ENCODE assay signal across 7 cellular contexts in the genomic region with DNA sequence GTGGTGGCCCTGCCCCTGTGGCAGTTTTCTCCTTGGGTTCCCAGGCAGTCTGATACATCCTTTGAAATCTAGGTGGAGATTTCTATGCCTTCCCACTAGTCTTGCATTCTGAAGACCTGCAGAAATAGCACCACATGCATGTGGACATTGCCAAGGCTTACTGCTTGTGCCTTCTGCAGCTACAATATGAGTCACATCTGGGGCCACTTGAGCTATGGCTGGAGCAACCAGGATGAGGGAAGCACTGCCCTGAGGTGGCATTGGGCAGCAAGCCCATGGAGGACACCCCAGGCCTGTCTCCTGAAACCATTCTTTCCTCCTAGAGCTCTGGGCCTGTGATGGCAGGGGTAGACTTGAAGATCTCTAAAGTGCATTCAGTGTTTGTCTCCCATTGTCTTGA. TPM values are rescaled to one million over a fixed set of nuclear protein-coding genes. Genes with fewer than 3 reads are reported as not detected.
"Had no signal": no experiment of that assay in that cellular context is flagged by ENCODE, and none has a peak within 500 bp of the region (broad histone marks: within the 10 kb centered on the region; RNA-seq: fewer than 3 reads in every experiment).

No MANE protein-coding gene starts in this region.

- H3K36me3 ChIP-seq: HAP-1 had no signal

- ATAC-seq: GM23338, HCT116, K562 had no signal

- DNase-seq: IMR-90 had no signal

- H3K27ac Mint-ChIP-seq: GM23338 had no signal

- H3K4me3 ChIP-seq: GM23338, HAP-1, K562 had no signal

- H3K4me1 ChIP-seq: HAP-1 had no signal

- H3K4me3 Mint-ChIP-seq: GM23338 had no signal

- H3K9me3 ChIP-seq: HAP-1 had no signal

RNA-seq across cellular contexts. Expression of a gene that starts 15.7 kb away (rescaled TPM):
- total RNA-seq: GM23338, H1, HT-29, IMR-90, K562 had no signal

RNA-seq across cellular contexts. Expression of a gene that starts 37.8 kb away (rescaled TPM):
- total RNA-seq: GM23338, H1, HT-29 had no signal

RNA-seq across cellular contexts. Expression of a gene that starts 37.8 kb away (rescaled TPM):
- total RNA-seq: GM23338, H1, HT-29, IMR-90, K562 had no signal
